In the genomic region with DNA sequence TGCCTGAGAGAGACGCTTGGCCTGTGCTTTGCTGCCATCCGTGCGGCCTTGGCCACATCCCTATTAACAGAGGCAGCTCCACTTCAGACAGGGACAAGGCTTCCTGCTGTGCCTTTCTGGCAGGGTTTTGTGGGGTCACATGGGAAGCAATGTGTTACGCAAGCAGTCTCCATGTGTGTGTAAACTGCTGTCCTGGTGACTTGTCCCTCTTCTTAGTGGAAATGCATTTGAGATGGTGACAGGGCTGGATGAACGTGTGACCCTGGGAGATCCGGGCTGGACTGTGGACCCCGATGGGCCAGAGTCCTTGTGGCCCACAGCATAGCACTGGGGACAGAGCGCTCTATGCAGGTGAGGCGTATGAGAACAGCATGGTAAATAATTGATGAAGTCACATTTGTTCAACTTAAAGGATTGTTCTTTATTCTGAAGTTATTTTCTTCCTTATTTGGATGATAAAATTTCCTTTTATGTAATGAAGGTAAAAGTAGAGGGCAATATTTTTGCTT, we compare ENCODE assay signal across 8 cellular contexts. TPM values are rescaled to one million over a fixed set of nuclear protein-coding genes. Genes with fewer than 3 reads are reported as not detected.
DNase-seq lines count a peak whose midpoint lies in the region; ATAC-seq and TF ChIP-seq lines count a peak whose summit lies in the region.

No MANE protein-coding gene starts in this region.

- H3K9me3 ChIP-seq in liver (ENCODE audit: control insufficient read depth in 4 of 4, low read length in 3 of 4) (no peaks in the 10 kb centered on the region), tibial artery (no peaks in the 10 kb centered on the region)

- TF ChIP-seq RAD21 in liver (IDR thresholded peaks at IDR 0.05) = peak; percentile 38 to 60

- H3K9ac ChIP-seq in liver (ENCODE audit: low read depth in 1 of 2, low read length in 2 of 2) = no peak overlapping the region

- peak overlapping the region; percentile 60 to 71 for H3K27ac ChIP-seq in liver (ENCODE audit: low read depth in 1 of 2, low read length in 2 of 2)
- no peak overlapping the region for H3K27ac ChIP-seq in tibial artery

- no peak overlapping the region for H3K4me3 ChIP-seq in cardiac fibroblast (replicated peaks in 1 of 2; ENCODE audit: low read depth in 2 of 2, low read length in 2 of 2)
- no peak overlapping the region for H3K4me3 ChIP-seq in liver (ENCODE audit: low read depth in 1 of 3, low read length in 3 of 3)
- no peak overlapping the region for H3K4me3 ChIP-seq in tibial artery

- ATAC-seq in GM21381 (IDR thresholded peaks at IDR 0.05; ENCODE audit: unreplicated experiment) (no peak), HG03460 (IDR thresholded peaks at IDR 0.05; ENCODE audit: unreplicated experiment) (no peak)

- H3K27me3 ChIP-seq in liver (ENCODE audit: control insufficient read depth in 4 of 4, insufficient read depth in 4 of 4, low read length in 3 of 4) = no peaks in the 10 kb centered on the region
- H3K27me3 ChIP-seq in tibial artery = no peaks in the 10 kb centered on the region

- H3K36me3 ChIP-seq in liver (ENCODE audit: control insufficient read depth in 4 of 4, insufficient read depth in 3 of 4, low read depth in 1 of 4, low read length in 3 of 4) (peaks cover 12 to 46% (median 25%) of the 10 kb centered on the region in 4 donors), tibial artery (peaks cover 34 to 75% (median 70%) of the 10 kb centered on the region in 3 donors)

- DNase-seq in SIG-M5 treated with dmso at 0.1 percent for 504 hours (lab: John Stamatoyannopoulos, UW; ENCODE audit: unreplicated experiment) (peak; percentile 66), SIG-M5 (lab: John Stamatoyannopoulos, UW) (no peak), cardiac fibroblast (ENCODE audit: low read depth in 2 of 2) (peak; percentile 58 to 68), tibial artery (peak; percentile 77 to 84), NCI-H774 (lab: John Stamatoyannopoulos, UW) (no peak)

- 35% methylated on average over 9 of the region's 9 CpGs for WGBS in liver

- H3K4me1 ChIP-seq in liver (ENCODE audit: control insufficient read depth in 4 of 4, insufficient read depth in 4 of 4, low read length in 3 of 4) (peaks cover 3 to 17% (median 7%) of the 10 kb centered on the region in 4 donors), tibial artery (no peaks in the 10 kb centered on the region)

- TF ChIP-seq CTCF in cardiac fibroblast (IDR thresholded peaks at IDR 0.05; ENCODE audit: low read depth, low read length) = no peak
- TF ChIP-seq CTCF in liver (IDR thresholded peaks at IDR 0.05; ENCODE audit: low read depth, low read length, missing input control) = no peak
- TF ChIP-seq CTCF in tibial artery (IDR thresholded peaks at IDR 0.05) = no peak

- intact Hi-C loops in tibial artery (cut with DNase I; ENCODE audit: low total_unique reads) = no loop called here

TF ChIP-seq in liver, 16 proteins besides CTCF, POLR2A, EP300 and RAD21:
- TF ChIP-seq EGR1 (IDR thresholded peaks at IDR 0.05; ENCODE audit: low read depth in 2 of 2) (no peak), FOXA2 (IDR thresholded peaks at IDR 0.05) (peak; percentile 54), SP1 (IDR thresholded peaks at IDR 0.05) (peak; percentile 87), REST (IDR thresholded peaks at IDR 0.05) (no peak), HNF4A (conservative IDR thresholded peaks at IDR 0.05) (peak; percentile 82 to 93), YY1 (IDR thresholded peaks at IDR 0.05) (peak; percentile 74), HNF4G (IDR thresholded peaks at IDR 0.05) (peak; percentile 73), GABPA (IDR thresholded peaks at IDR 0.05 in 1 of 2, conservative IDR thresholded peaks at IDR 0.05 in 1 of 2) (peak in 1 of 2 donors; percentile 41), JUND (IDR thresholded peaks at IDR 0.05) (peak; percentile 18 to 47), ATF3 (IDR thresholded peaks at IDR 0.05) (peak; percentile 38), FOXA1 (IDR thresholded peaks at IDR 0.05) (no peak), NR2F2 (IDR thresholded peaks at IDR 0.05) (peak; percentile 35), TAF1 (conservative IDR thresholded peaks at IDR 0.05) (peak; percentile 1), RXRA (IDR thresholded peaks at IDR 0.05) (peak; percentile 81 to 85)
- TF ChIP-seq, protein P1, sequence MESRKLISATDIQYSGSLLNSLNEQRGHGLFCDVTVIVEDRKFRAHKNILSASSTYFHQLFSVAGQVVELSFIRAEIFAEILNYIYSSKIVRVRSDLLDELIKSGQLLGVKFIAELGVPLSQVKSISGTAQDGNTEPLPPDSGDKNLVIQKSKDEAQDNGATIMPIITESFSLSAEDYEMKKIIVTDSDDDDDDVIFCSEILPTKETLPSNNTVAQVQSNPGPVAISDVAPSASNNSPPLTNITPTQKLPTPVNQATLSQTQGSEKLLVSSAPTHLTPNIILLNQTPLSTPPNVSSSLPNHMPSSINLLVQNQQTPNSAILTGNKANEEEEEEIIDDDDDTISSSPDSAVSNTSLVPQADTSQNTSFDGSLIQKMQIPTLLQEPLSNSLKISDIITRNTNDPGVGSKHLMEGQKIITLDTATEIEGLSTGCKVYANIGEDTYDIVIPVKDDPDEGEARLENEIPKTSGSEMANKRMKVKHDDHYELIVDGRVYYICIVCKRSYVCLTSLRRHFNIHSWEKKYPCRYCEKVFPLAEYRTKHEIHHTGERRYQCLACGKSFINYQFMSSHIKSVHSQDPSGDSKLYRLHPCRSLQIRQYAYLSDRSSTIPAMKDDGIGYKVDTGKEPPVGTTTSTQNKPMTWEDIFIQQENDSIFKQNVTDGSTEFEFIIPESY (IDR thresholded peaks at IDR 0.05) = no peak
- TF ChIP-seq, protein P2, sequence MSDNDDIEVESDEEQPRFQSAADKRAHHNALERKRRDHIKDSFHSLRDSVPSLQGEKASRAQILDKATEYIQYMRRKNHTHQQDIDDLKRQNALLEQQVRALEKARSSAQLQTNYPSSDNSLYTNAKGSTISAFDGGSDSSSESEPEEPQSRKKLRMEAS (IDR thresholded peaks at IDR 0.05) = peak; percentile 89

RNA-seq across cellular contexts. Expression of gene ASB1, which starts 23.2 kb away (rescaled TPM):
- total RNA-seq in liver = 10 to 100 TPM; 11.5 to 15.2 TPM
- 1 to 10 TPM; 6.1 to 9.4 TPM for polyA plus RNA-seq in liver

Comparison
In these comparisons a context has a peak if more than half of its experiments do, and no peak if none do; other contexts are left out.
1. DNase-seq: peak in SIG-M5 treated with dmso at 0.1 percent for 504 hours (single experiment), cardiac fibroblast (2 of 2) and tibial artery (2 of 2); none in SIG-M5 (single experiment) and NCI-H774 (single experiment).
2. H3K27ac ChIP-seq: peak in liver (2 of 2); none in tibial artery (0 of 2).